9 cellular contexts compared by ENCODE assay signal in the genomic region with DNA sequence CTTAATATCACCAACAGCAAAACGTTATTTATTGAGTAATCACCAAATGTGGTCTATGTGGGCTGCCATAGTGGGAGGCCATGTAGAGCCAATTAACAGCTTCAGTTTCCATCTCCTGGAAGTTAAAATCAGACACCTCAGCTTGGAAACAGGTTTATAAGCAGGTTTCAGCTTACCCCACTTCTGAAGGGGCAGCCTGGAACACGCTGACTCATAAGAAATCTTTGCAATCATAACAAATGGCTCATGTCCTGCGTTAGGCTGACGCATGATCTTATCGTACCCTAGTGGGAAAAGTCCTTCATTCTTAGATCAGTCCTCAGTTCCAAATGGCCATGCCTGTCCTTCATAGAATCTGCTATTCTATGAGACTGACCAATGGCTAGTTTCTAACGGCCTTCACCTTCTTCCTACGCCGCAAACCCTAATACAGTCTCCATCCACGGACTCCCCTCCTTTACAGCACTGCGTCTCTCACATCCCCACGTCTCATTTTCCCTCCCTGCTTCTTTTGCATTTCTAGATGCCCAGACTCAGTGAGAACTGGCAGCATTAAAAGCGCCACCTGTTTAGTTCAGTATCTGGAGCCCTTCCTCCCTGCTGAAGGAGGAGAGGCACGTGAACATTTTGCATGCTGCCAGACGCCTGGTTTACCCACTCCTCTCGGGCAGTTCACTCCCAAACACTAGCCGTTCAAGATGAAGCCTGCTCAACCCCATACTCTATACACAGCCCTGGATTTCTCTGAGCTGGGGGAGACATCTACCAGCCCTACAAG. TPM values are rescaled to one million over a fixed set of nuclear protein-coding genes. Genes with fewer than 3 reads are reported as not detected.
DNase-seq lines count a peak whose midpoint lies in the region; ATAC-seq and TF ChIP-seq lines count a peak whose summit lies in the region.
"Had no signal": no experiment of that assay in that cellular context is flagged by ENCODE, and none has a peak within 500 bp of the region (broad histone marks: within the 10 kb centered on the region; RNA-seq: fewer than 3 reads in every experiment).

No MANE protein-coding gene starts in this region.

- H3K9me3 ChIP-seq in IMR-90 (ENCODE audit: control insufficient read depth, insufficient read depth, low read length) (no peaks in the 10 kb centered on the region), Peyer's patch (no peaks in the 10 kb centered on the region)

- CTCF ChIA-PET in IMR-90 (lab: Yijun Ruan, JAX) = no interaction called here
- CTCF ChIA-PET in activated CD8-positive, alpha-beta memory T cell treated with anti-CD3 and anti-CD28 coated beads, Interleukin-2, amount 10 ng/mL, durations not matched to agents 7 days and 5 days (lab: Charles Lee) = no interaction called here

- H2BK5ac ChIP-seq in IMR-90 (ENCODE audit: low read depth, low read length, poor library complexity, severe bottlenecking) = peak overlapping the region; percentile 89

- 70 to 100% methylated on average over 2 to 5 of the region's 16 CpGs for WGBS in IMR-90 (ENCODE audit: extremely low coverage in 2 of 2, insufficient read length in 1 of 2), 2 experiments

- H3K4me3 Mint-ChIP-seq in mesothelial cell of epicardium = no peak overlapping the region
- H3K4me3 Mint-ChIP-seq in activated CD8-positive, alpha-beta memory T cell treated with anti-CD3 and anti-CD28 coated beads, Interleukin-2, amount 10 ng/mL, durations not matched to agents 7 days and 5 days = no peak overlapping the region
- H3K4me3 Mint-ChIP-seq: IgD-negative memory B cell had no signal

- no peaks in the 10 kb centered on the region; the same call in 1 of the 2 replicates for H4K20me1 ChIP-seq in IMR-90 (ENCODE audit: insufficient read depth, low read length)

- H3K79me1 ChIP-seq in IMR-90 (ENCODE audit: low read depth in 1 of 2, low read length in 2 of 2) = peaks cover 0 to 13% of the 10 kb centered on the region in 2 experiments; a peak in 2 of 4 replicates

- peak overlapping the region; percentile 73 for H3K4me2 ChIP-seq in IMR-90 (ENCODE audit: low read depth, low read length)

- H3K4me3 ChIP-seq in IMR-90 (ENCODE audit: insufficient read depth, low read depth, low read length) (no peak overlapping the region; the same call in 1 of the 2 replicates), brain microvascular endothelial cell (ENCODE audit: low read depth, low read length) (no peak overlapping the region), Peyer's patch (no peak overlapping the region)

- peak overlapping the region; percentile 56 for H4K5ac ChIP-seq in IMR-90 (ENCODE audit: low read depth, low read length)

- H2AK9ac ChIP-seq in IMR-90 (replicated peaks; ENCODE audit: low read depth, low read length, poor library complexity) = peak overlapping the region; percentile 79

- H3K9me1 ChIP-seq in IMR-90 (ENCODE audit: insufficient read depth, low read length) = peaks cover 14% of the 10 kb centered on the region

- H3K27me3 ChIP-seq in IMR-90 (ENCODE audit: control insufficient read depth, insufficient read depth, low read length) (no peaks in the 10 kb centered on the region), brain microvascular endothelial cell (replicated peaks) (no peaks in the 10 kb centered on the region), Peyer's patch (no peaks in the 10 kb centered on the region)

- peak overlapping the region; percentile 96 for H2BK120ac ChIP-seq in IMR-90 (ENCODE audit: low read depth, low read length)

- peak overlapping the region; percentile 70 for H3K14ac ChIP-seq in IMR-90 (replicated peaks; ENCODE audit: low read depth, low read length)

- dilution Hi-C loops in IMR-90 (cut with HindIII; ENCODE audit: low sequenced_read_pairs, unreplicated experiment) = no loop called here

- in situ Hi-C loops in IMR-90 (cut with MboI; ENCODE audit: low sequenced_read_pairs) (no loop called here), brain microvascular endothelial cell (cut with HindIII; ENCODE audit: low pct_ligation_motif_present, low sequenced_read_pairs) (no loop called here)

- intact Hi-C loops in IMR-90 (cut with micrococcal nuclease) = loop anchor here (2.0 kb wide), 2 partner anchors 23 to 39 kb away; a partner anchor contains a TSS

- ATAC-seq in IMR-90 (ENCODE audit: low read depth) = peak; percentile 74
- ATAC-seq in HG03025 (IDR thresholded peaks at IDR 0.05; ENCODE audit: low FRiP score, unreplicated experiment) = no peak
- ATAC-seq in activated CD8-positive, alpha-beta memory T cell treated with anti-CD3 and anti-CD28 coated beads, Interleukin-2, amount 10 ng/mL, durations not matched to agents 7 days and 5 days = no peak

- peak overlapping the region; percentile 55 for H3K27ac Mint-ChIP-seq in mesothelial cell of epicardium
- no peak overlapping the region for H3K27ac Mint-ChIP-seq in activated CD8-positive, alpha-beta memory T cell treated with anti-CD3 and anti-CD28 coated beads, Interleukin-2, amount 10 ng/mL, durations not matched to agents 7 days and 5 days
- H3K27ac Mint-ChIP-seq: IgD-negative memory B cell had no signal

- DNase-seq in IMR-90 (peak; percentile 98), brain microvascular endothelial cell (peak; percentile 96), mesothelial cell of epicardium (ENCODE audit: low spot score in 2 of 2, unreplicated experiment in 2 of 2) (no peak), Peyer's patch (no peak), NCI-H774 (lab: John Stamatoyannopoulos, UW) (no peak)
- no peak for DNase-seq in activated CD8-positive, alpha-beta memory T cell treated with anti-CD3 and anti-CD28 coated beads, Interleukin-2, amount 10 ng/mL, durations not matched to agents 7 days and 5 days

- peaks cover 2% of the 10 kb centered on the region for H3K27me3 Mint-ChIP-seq in mesothelial cell of epicardium (ENCODE audit: low read depth)
- H3K27me3 Mint-ChIP-seq in activated CD8-positive, alpha-beta memory T cell treated with anti-CD3 and anti-CD28 coated beads, Interleukin-2, amount 10 ng/mL, durations not matched to agents 7 days and 5 days = peaks cover 13% of the 10 kb centered on the region

- POLR2A ChIA-PET in IMR-90 (lab: Charles Lee; ENCODE audit: unreplicated experiment) = no interaction called here

- H3K27ac ChIP-seq in C4-2B (peak overlapping the region; percentile 63), IMR-90 (ENCODE audit: insufficient read depth, low read length) (peak overlapping the region; percentile 88), brain microvascular endothelial cell (peak overlapping the region; percentile 99), Peyer's patch (no peak overlapping the region)

- TF ChIP-seq POLR2A in IMR-90 (IDR thresholded peaks at IDR 0.05; ENCODE audit: low read depth, low read length) (peak; percentile 65), Peyer's patch (IDR thresholded peaks at IDR 0.05) (no peak)

- peak overlapping the region; percentile 27 for H3K9ac ChIP-seq in IMR-90 (ENCODE audit: low read depth, low read length)

- peak overlapping the region; percentile 97 for H2AK5ac ChIP-seq in IMR-90 (ENCODE audit: low read depth, low read length)

- peak overlapping the region; percentile 87 for H3K4ac ChIP-seq in IMR-90 (ENCODE audit: low read depth, low read length)

- peak overlapping the region; percentile 97 for H2BK20ac ChIP-seq in IMR-90 (ENCODE audit: low read depth, low read length)

- H3K36me3 Mint-ChIP-seq in mesothelial cell of epicardium = no peaks in the 10 kb centered on the region
- H3K36me3 Mint-ChIP-seq in activated CD8-positive, alpha-beta memory T cell treated with anti-CD3 and anti-CD28 coated beads, Interleukin-2, amount 10 ng/mL, durations not matched to agents 7 days and 5 days = no peaks in the 10 kb centered on the region

- H2AFZ ChIP-seq in IMR-90 (replicated peaks; ENCODE audit: low read length, poor library complexity) = peak overlapping the region; percentile 71

- peak overlapping the region; percentile 87 for H3K56ac ChIP-seq in IMR-90 (ENCODE audit: extremely low read depth, insufficient read depth, low read length)

- peak overlapping the region; percentile 62 for H3K18ac ChIP-seq in IMR-90 (ENCODE audit: low read depth, low read length)

- H3K9me3 Mint-ChIP-seq in mesothelial cell of epicardium = no peaks in the 10 kb centered on the region
- H3K9me3 Mint-ChIP-seq in activated CD8-positive, alpha-beta memory T cell treated with anti-CD3 and anti-CD28 coated beads, Interleukin-2, amount 10 ng/mL, durations not matched to agents 7 days and 5 days (ENCODE audit: low read depth) = no peaks in the 10 kb centered on the region
- H3K9me3 Mint-ChIP-seq: IgD-negative memory B cell had no signal

- H4K8ac ChIP-seq in IMR-90 (ENCODE audit: low read depth in 2 of 2, low read length in 2 of 2) = peak overlapping the region; percentile 78 to 91

- no peak for TF ChIP-seq RAD21 in IMR-90 (IDR thresholded peaks at IDR 0.05; ENCODE audit: low read length)

- peaks cover 18% of the 10 kb centered on the region for H3K4me1 Mint-ChIP-seq in mesothelial cell of epicardium
- H3K4me1 Mint-ChIP-seq in activated CD8-positive, alpha-beta memory T cell treated with anti-CD3 and anti-CD28 coated beads, Interleukin-2, amount 10 ng/mL, durations not matched to agents 7 days and 5 days = peaks cover 9% of the 10 kb centered on the region
- H3K4me1 Mint-ChIP-seq: IgD-negative memory B cell had no signal

- H3K23ac ChIP-seq in IMR-90 (ENCODE audit: low read depth, low read length) = peak overlapping the region; percentile 99

- H2BK15ac ChIP-seq in IMR-90 (ENCODE audit: low read depth, low read length) = peak overlapping the region; percentile 87

- H4K91ac ChIP-seq in IMR-90 (ENCODE audit: insufficient read depth, low read depth, low read length) = peak overlapping the region; percentile 98

- H3K4me1 ChIP-seq in IMR-90 (ENCODE audit: control insufficient read depth, insufficient read depth, low read length) (peaks cover 10% of the 10 kb centered on the region), Peyer's patch (no peaks in the 10 kb centered on the region)

- TF ChIP-seq CTCF in C4-2B (conservative IDR thresholded peaks at IDR 0.05) = no peak
- TF ChIP-seq CTCF in IMR-90 (conservative IDR thresholded peaks at IDR 0.05; ENCODE audit: low read depth, low read length) = no peak
- TF ChIP-seq CTCF in brain microvascular endothelial cell (IDR thresholded peaks at IDR 0.05; ENCODE audit: low read depth, low read length, missing control alignments) = no peak
- TF ChIP-seq CTCF in mesothelial cell of epicardium (IDR thresholded peaks at IDR 0.05; ENCODE audit: unreplicated experiment) = no peak
- TF ChIP-seq CTCF in Peyer's patch (IDR thresholded peaks at IDR 0.05) = no peak

- BruUV-seq in IMR-90 (replicated peaks; lab: Mats Ljungman, UMichigan) = no TSS peak

- H3K36me3 ChIP-seq in IMR-90 (ENCODE audit: control insufficient read depth, insufficient read depth, low read length) (no peaks in the 10 kb centered on the region), brain microvascular endothelial cell (replicated peaks) (no peaks in the 10 kb centered on the region), Peyer's patch (no peaks in the 10 kb centered on the region)

RNA-seq across cellular contexts. Expression of a gene that starts 24.2 kb away (rescaled TPM):
- total RNA-seq in IMR-90 (2012; rRNA removed) (268 and 323 TPM in 2 replicates), mesothelial cell of epicardium (207 to 233 TPM (median 209 TPM) in 3 replicates), Peyer's patch (100 to 1,000 TPM; 122 to 236 (median 133) TPM)
- polyA plus RNA-seq in IMR-90 (2012; rRNA removed) = 187 and 204 TPM in 2 replicates
- polyA plus RNA-seq in IMR-90 (2012; cell fraction: cytosol; rRNA removed) = 31.6 and 185 TPM in 2 replicates
- 11.5 and 146 TPM in 2 replicates for polyA plus RNA-seq in IMR-90 (2012; cell fraction: nucleus; rRNA removed; ENCODE audit: low replicate concordance)
- 100 to 1,000 TPM; 222 to 306 TPM for total RNA-seq in activated CD8-positive, alpha-beta memory T cell treated with anti-CD3 and anti-CD28 coated beads, Interleukin-2, amount 10 ng/mL, durations not matched to agents 7 days and 5 days

Comparison
In these comparisons a context has a peak if more than half of its experiments do, and no peak if none do; other contexts are left out.
1. H3K27ac ChIP-seq: peak in C4-2B (single experiment), IMR-90 (single experiment) and brain microvascular endothelial cell (single experiment); none in Peyer's patch (0 of 4).
2. DNase-seq: peak in IMR-90 (single experiment) and brain microvascular endothelial cell (single experiment); none in mesothelial cell of epicardium (0 of 2), Peyer's patch (0 of 3), NCI-H774 (single experiment) and activated CD8-positive, alpha-beta memory T cell treated with anti-CD3 and anti-CD28 coated beads, Interleukin-2, amount 10 ng/mL, durations not matched to agents 7 days and 5 days (single experiment).